Comparison of ENCODE assay signal across 15 cellular contexts in the genomic region with DNA sequence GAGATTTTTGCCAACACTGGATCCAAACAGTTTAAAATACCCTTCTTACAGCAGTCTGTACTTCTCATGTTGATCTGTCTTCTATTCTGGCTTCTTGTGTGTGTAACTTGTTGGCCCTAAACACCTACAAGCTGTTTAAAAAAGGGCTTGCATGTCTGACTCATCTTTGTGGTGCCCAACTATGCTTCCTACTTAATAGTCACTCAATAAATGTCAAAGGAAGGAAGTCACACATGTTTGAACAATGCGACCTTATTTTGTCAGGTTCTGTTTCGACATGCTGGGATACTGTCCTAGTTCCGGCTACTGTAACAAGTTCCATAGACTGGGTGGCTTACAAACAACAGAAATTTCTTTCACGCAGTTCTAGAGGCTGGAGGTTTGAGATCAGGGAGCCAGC. TPM values are rescaled to one million over a fixed set of nuclear protein-coding genes. Genes with fewer than 3 reads are reported as not detected.
A peak's percentile ranks its signal among the peaks of the same experiment; 100 is the strongest.
DNase-seq lines count a peak whose midpoint lies in the region; ATAC-seq and TF ChIP-seq lines count a peak whose summit lies in the region.
"Had no signal": no experiment of that assay in that cellular context is flagged by ENCODE, and none has a peak within 500 bp of the region (broad histone marks: within the 10 kb centered on the region; RNA-seq: fewer than 3 reads in every experiment).

No MANE protein-coding gene starts in this region.

- H3K27ac Mint-ChIP-seq in activated CD8-positive, alpha-beta T cell treated with anti-CD3 and anti-CD28 coated beads, Interleukin-2, amount 10 ng/mL, durations not matched to agents 7 days and 5 days = peak overlapping the region; percentile 11
- H3K27ac Mint-ChIP-seq: WTC11 had no signal

- no peak for TF ChIP-seq CTCF in HCT116 (IDR thresholded peaks at IDR 0.05 in 2 of 3, conservative IDR thresholded peaks at IDR 0.05 in 1 of 3; ENCODE audit: borderline replicate concordance in 1 of 3, insufficient read depth in 1 of 3, low read depth in 2 of 3, low read length in 2 of 3)
- no peak for TF ChIP-seq CTCF in fibroblast of pulmonary artery (IDR thresholded peaks at IDR 0.05; ENCODE audit: low read length, missing control alignments)
- TF ChIP-seq CTCF in body of pancreas (IDR thresholded peaks at IDR 0.05) = no peak

- no peaks in the 10 kb centered on the region for H3K27me3 Mint-ChIP-seq in activated CD8-positive, alpha-beta T cell treated with anti-CD3 and anti-CD28 coated beads, Interleukin-2, amount 10 ng/mL, durations not matched to agents 7 days and 5 days (ENCODE audit: low read depth)

- no peaks in the 10 kb centered on the region for H3K79me2 ChIP-seq in HCT116 (ENCODE audit: insufficient read depth, low read length)

- TF ChIP-seq RAD21 in HCT116 (IDR thresholded peaks at IDR 0.05; ENCODE audit: low read depth) = no peak

- no peaks in the 10 kb centered on the region for H3K9me2 ChIP-seq in HCT116 (ENCODE audit: insufficient read depth)

- DNase-seq in AG08396 (ENCODE audit: low spot score) (peak; percentile 51), HCT116 (ENCODE audit: low read depth, low spot score) (no peak), fibroblast of pulmonary artery (ENCODE audit: low read depth) (peak; percentile 57), HUDEP-2 (lab: John Stamatoyannopoulos, UW; ENCODE audit: unreplicated experiment in 76 of 76) (no peak), body of pancreas (no peak), H7 (no peak)
- no peak for DNase-seq in activated CD8-positive, alpha-beta T cell treated with anti-CD3 and anti-CD28 coated beads, Interleukin-2, amount 10 ng/mL, durations not matched to agents 7 days and 5 days
- DNase-seq: effector CD8-positive, alpha-beta T cell; NCI-H510A treated with DMSO at 0.1 percent for 48 hours; Right ventricle myocardium superior had no signal

- H3K9me3 ChIP-seq in HCT116 (ENCODE audit: control insufficient read depth in 1 of 2, insufficient read depth in 1 of 2, low read depth in 1 of 2, low read length in 2 of 2) (no peaks in the 10 kb centered on the region), body of pancreas (no peaks in the 10 kb centered on the region)
- H3K9me3 ChIP-seq: right atrium auricular region, upper lobe of left lung had no signal

- H3K27ac ChIP-seq in HCT116 (ENCODE audit: low read depth, low read length) (no peak overlapping the region), body of pancreas (no peak overlapping the region)
- H3K27ac ChIP-seq: C4-2B, right atrium auricular region, upper lobe of left lung had no signal

- CTCF ChIA-PET in HCT116 (lab: Charles Lee) = interaction anchor here (0.9 to 3.9 kb wide), 15 partner anchors 9 to 630 kb away, joined by 3 to 70 read pairs (median 10); partner anchors contain the start of genes GRK5 and RGS10
- CTCF ChIA-PET in activated CD8-positive, alpha-beta T cell treated with anti-CD3 and anti-CD28 coated beads, Interleukin-2, amount 10 ng/mL, durations not matched to agents 7 days and 5 days (lab: Charles Lee) = interaction anchor here (0.8 to 6.8 kb wide), 27 partner anchors 8 to 345 kb away, joined by 3 to 69 read pairs (median 7); partner anchors contain the start of genes GRK5, PRDX3 and RGS10

- H4K20me1 ChIP-seq in HCT116 (ENCODE audit: insufficient read depth) = no peaks in the 10 kb centered on the region

- ATAC-seq in HCT116 (peak; percentile 28), body of pancreas (no peak), HG03432 (IDR thresholded peaks at IDR 0.05; ENCODE audit: unreplicated experiment) (no peak)
- peak; percentile 31 for ATAC-seq in activated CD8-positive, alpha-beta T cell treated with anti-CD3 and anti-CD28 coated beads, Interleukin-2, amount 10 ng/mL, durations not matched to agents 7 days and 5 days

- RAD21 ChIA-PET in HCT116 (lab: Charles Lee; ENCODE audit: low non-redundant PET in 1 of 2, low total read pairs in 2 of 2, uncharacterized antibody in 2 of 2, unreplicated experiment in 2 of 2) = interaction anchor here in 1 of 2 experiments (1.5 to 2.9 kb wide), 2 partner anchors 34 to 247 kb away, joined by 7 to 27 read pairs; no protein-coding TSS in a partner anchor

- H3K36me3 Mint-ChIP-seq in activated CD8-positive, alpha-beta T cell treated with anti-CD3 and anti-CD28 coated beads, Interleukin-2, amount 10 ng/mL, durations not matched to agents 7 days and 5 days (ENCODE audit: low read depth) = no peaks in the 10 kb centered on the region
- H3K36me3 Mint-ChIP-seq: WTC11 had no signal

- 56 to 65% methylated on average over 4 of the region's 4 CpGs for WGBS in body of pancreas, 2 donors

- H3K27me3 ChIP-seq in HCT116 (ENCODE audit: insufficient read depth, low read length) = no peaks in the 10 kb centered on the region
- no peaks in the 10 kb centered on the region for H3K27me3 ChIP-seq in body of pancreas
- no peaks in the 10 kb centered on the region for H3K27me3 ChIP-seq in H7 (ENCODE audit: control insufficient read depth, insufficient read depth, low read length)
- H3K27me3 ChIP-seq: right atrium auricular region, upper lobe of left lung had no signal

- no TSS peak for BruUV-seq in HCT116 (replicated peaks; lab: Mats Ljungman, UMichigan)

- no peak overlapping the region for H3K4me3 Mint-ChIP-seq in activated CD8-positive, alpha-beta T cell treated with anti-CD3 and anti-CD28 coated beads, Interleukin-2, amount 10 ng/mL, durations not matched to agents 7 days and 5 days
- H3K4me3 Mint-ChIP-seq: WTC11 had no signal

- H3K4me3 ChIP-seq in HCT116 (replicated peaks in 1 of 2; ENCODE audit: low read depth in 1 of 2, low read length in 2 of 2) (no peak overlapping the region), fibroblast of pulmonary artery (replicated peaks; ENCODE audit: low read depth, low read length) (no peak overlapping the region), body of pancreas (no peak overlapping the region), H7 (ENCODE audit: insufficient read depth, low read depth, low read length) (no peak overlapping the region)
- H3K4me3 ChIP-seq: right atrium auricular region, upper lobe of left lung had no signal

- H3K4me2 ChIP-seq in HCT116 (ENCODE audit: low read length) = peak overlapping the region; percentile 34

- H3K4me1 ChIP-seq in HCT116 (ENCODE audit: control insufficient read depth in 1 of 2, insufficient read depth in 2 of 2, low read length in 2 of 2) (peaks cover 0 to 16% of the 10 kb centered on the region in 2 experiments; a peak in 2 of 4 replicates), body of pancreas (no peaks in the 10 kb centered on the region)

- H3K9me3 Mint-ChIP-seq in activated CD8-positive, alpha-beta T cell treated with anti-CD3 and anti-CD28 coated beads, Interleukin-2, amount 10 ng/mL, durations not matched to agents 7 days and 5 days (ENCODE audit: insufficient read depth) = no peaks in the 10 kb centered on the region
- H3K9me3 Mint-ChIP-seq: WTC11 had no signal

- intact Hi-C loops in HCT116 (cut with micrococcal nuclease) = loop anchor here (2.0 to 10.0 kb wide), 5 partner anchors 291 to 657 kb away; partner anchors contain the start of gene RGS10
- intact Hi-C loops in body of pancreas (cut with DNase I) = loop anchor here (5.0 kb wide), 1 partner anchor 249 kb away; no protein-coding TSS in a partner anchor

- POLR2A ChIA-PET in HCT116 (lab: Charles Lee) = no interaction called here
- POLR2A ChIA-PET in activated CD8-positive, alpha-beta T cell treated with anti-CD3 and anti-CD28 coated beads, Interleukin-2, amount 10 ng/mL, durations not matched to agents 7 days and 5 days (lab: Charles Lee) = no interaction called here

- H2AFZ ChIP-seq in HCT116 (ENCODE audit: low read depth, low read length, poor library complexity, severe bottlenecking) = peak overlapping the region; percentile 74

- peaks cover 23% of the 10 kb centered on the region for H3K4me1 Mint-ChIP-seq in activated CD8-positive, alpha-beta T cell treated with anti-CD3 and anti-CD28 coated beads, Interleukin-2, amount 10 ng/mL, durations not matched to agents 7 days and 5 days (ENCODE audit: low read depth)

- no peaks in the 10 kb centered on the region for H3K36me3 ChIP-seq in HCT116 (ENCODE audit: control insufficient read depth in 1 of 2, insufficient read depth in 2 of 2, low read length in 2 of 2)
- H3K36me3 ChIP-seq in body of pancreas (replicated peaks in 1 of 2; ENCODE audit: insufficient read depth in 1 of 2, low read depth in 2 of 2) = no peaks in the 10 kb centered on the region
- no peaks in the 10 kb centered on the region for H3K36me3 ChIP-seq in H7 (replicated peaks; ENCODE audit: control insufficient read depth, insufficient read depth, low read length)
- H3K36me3 ChIP-seq: right atrium auricular region, upper lobe of left lung had no signal

- no peak overlapping the region for H3K9ac ChIP-seq in HCT116 (ENCODE audit: low read length)

- TF ChIP-seq POLR2A in HCT116 (IDR thresholded peaks at IDR 0.05; ENCODE audit: borderline replicate concordance, extremely low read depth, insufficient read depth, insufficient read length) = no peak
- TF ChIP-seq POLR2A in body of pancreas (IDR thresholded peaks at IDR 0.05) = no peak

TF ChIP-seq in HCT116, 20 proteins besides CTCF, POLR2A, EP300 and RAD21 (continues in another document):
- TF ChIP-seq ZNF274 (IDR thresholded peaks at IDR 0.05; ENCODE audit: low read depth, low read length) (no peak), YY1 (IDR thresholded peaks at IDR 0.05; ENCODE audit: extremely low read depth, insufficient replicate concordance, low read depth, low read length) (no peak), EZH2 (IDR thresholded peaks at IDR 0.05) (no peak), CEBPB (IDR thresholded peaks at IDR 0.05; ENCODE audit: low read depth) (no peak; the same call in 1 of the 2 replicates)
- TF ChIP-seq, protein P1, sequence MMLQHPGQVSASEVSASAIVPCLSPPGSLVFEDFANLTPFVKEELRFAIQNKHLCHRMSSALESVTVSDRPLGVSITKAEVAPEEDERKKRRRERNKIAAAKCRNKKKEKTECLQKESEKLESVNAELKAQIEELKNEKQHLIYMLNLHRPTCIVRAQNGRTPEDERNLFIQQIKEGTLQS (IDR thresholded peaks at IDR 0.05) = no peak

RNA-seq across cellular contexts. Expression of gene GRK5, which starts 9.4 kb away (rescaled TPM):
- total RNA-seq in HCT116 (2021; ENCODE audit: unreplicated experiment) = 7.3 TPM
- 9.7 and 10.0 TPM in 2 replicates for polyA plus RNA-seq in HCT116 (2012)
- 10 to 100 TPM; 16.9 to 17.6 TPM for total RNA-seq in activated CD8-positive, alpha-beta T cell treated with anti-CD3 and anti-CD28 coated beads, Interleukin-2, amount 10 ng/mL, durations not matched to agents 7 days and 5 days
- 1 to 10 TPM; 3.4 to 4.9 TPM for total RNA-seq in body of pancreas
- 1.2 and 1.7 TPM in 2 replicates for total RNA-seq in H7 (2014; rRNA removed; shearing (Covaris generic))

RNA-seq across cellular contexts. Expression of gene PRDX3, which starts 19.3 kb away (rescaled TPM):
- total RNA-seq in HCT116 (2021; ENCODE audit: unreplicated experiment) = 281 TPM
- 167 and 222 TPM in 2 replicates for polyA plus RNA-seq in HCT116 (2012)
- 100 to 1,000 TPM; 135 to 136 TPM for total RNA-seq in activated CD8-positive, alpha-beta T cell treated with anti-CD3 and anti-CD28 coated beads, Interleukin-2, amount 10 ng/mL, durations not matched to agents 7 days and 5 days
- 10 to 100 TPM; 46.1 to 61.7 TPM for total RNA-seq in body of pancreas
- 411 and 445 TPM in 2 replicates for total RNA-seq in H7 (2014; rRNA removed; shearing (Covaris generic))

RNA-seq across cellular contexts. Expression of gene SFXN4, which starts 32.4 kb away (rescaled TPM):
- 58.2 TPM for total RNA-seq in HCT116 (2021; ENCODE audit: unreplicated experiment)
- 35.4 and 50.2 TPM in 2 replicates for polyA plus RNA-seq in HCT116 (2012)
- 10 to 100 TPM; 35.0 to 36.7 TPM for total RNA-seq in activated CD8-positive, alpha-beta T cell treated with anti-CD3 and anti-CD28 coated beads, Interleukin-2, amount 10 ng/mL, durations not matched to agents 7 days and 5 days
- 10 to 100 TPM; 20.5 to 32.0 TPM for total RNA-seq in body of pancreas
- total RNA-seq in H7 (2014; rRNA removed; shearing (Covaris generic)) = 15.3 and 24.6 TPM in 2 replicates

Comparison
In these comparisons a context has a peak if more than half of its experiments do, and no peak if none do; other contexts are left out.
1. DNase-seq: peak in AG08396 (single experiment) and fibroblast of pulmonary artery (single experiment); none in HCT116 (single experiment), activated CD8-positive, alpha-beta T cell treated with anti-CD3 and anti-CD28 coated beads, Interleukin-2, amount 10 ng/mL, durations not matched to agents 7 days and 5 days (single experiment), HUDEP-2 (0 of 76), body of pancreas (0 of 4) and H7 (single experiment).
2. ATAC-seq: peak in HCT116 (single experiment) and activated CD8-positive, alpha-beta T cell treated with anti-CD3 and anti-CD28 coated beads, Interleukin-2, amount 10 ng/mL, durations not matched to agents 7 days and 5 days (single experiment); none in body of pancreas (single experiment) and HG03432 (single experiment).